ENCODE assay signal across 11 cellular contexts in genomic region chr12:50536831-50537537, GRCh38. TPM values are rescaled to one million over a fixed set of nuclear protein-coding genes. Genes with fewer than 3 reads are reported as not detected.
DNase-seq lines count a peak whose midpoint lies in the region; ATAC-seq and TF ChIP-seq lines count a peak whose summit lies in the region.
"Had no signal": no experiment of that assay in that cellular context is flagged by ENCODE, and none has a peak within 500 bp of the region (broad histone marks: within the 10 kb centered on the region; RNA-seq: fewer than 3 reads in every experiment).

No MANE protein-coding gene starts in this region.

- H3K36me3 Mint-ChIP-seq in Caco-2 (ENCODE audit: insufficient read depth, unreplicated experiment), result peaks cover 6% of the 10 kb centered on the region
- H3K36me3 Mint-ChIP-seq in activated naive CD8-positive, alpha-beta T cell treated with anti-CD3 and anti-CD28 coated beads, Interleukin-2, amount 10 ng/mL, durations not matched to agents 7 days and 5 days, result peaks cover 5% of the 10 kb centered on the region

- no peaks in the 10 kb centered on the region for H3K27me3 Mint-ChIP-seq in Caco-2 (ENCODE audit: insufficient read depth, unreplicated experiment)
- no peaks in the 10 kb centered on the region for H3K27me3 Mint-ChIP-seq in activated naive CD8-positive, alpha-beta T cell treated with anti-CD3 and anti-CD28 coated beads, Interleukin-2, amount 10 ng/mL, durations not matched to agents 7 days and 5 days
- H3K27me3 Mint-ChIP-seq: activated CD8-positive, alpha-beta memory T cell treated with anti-CD3 and anti-CD28 coated beads, Interleukin-2, amount 10 ng/mL, durations not matched to agents 7 days and 5 days had no signal

- peaks cover 23% of the 10 kb centered on the region for H3K4me1 Mint-ChIP-seq in Caco-2 (ENCODE audit: low read depth, unreplicated experiment)
- peaks cover 14% of the 10 kb centered on the region for H3K4me1 Mint-ChIP-seq in activated naive CD8-positive, alpha-beta T cell treated with anti-CD3 and anti-CD28 coated beads, Interleukin-2, amount 10 ng/mL, durations not matched to agents 7 days and 5 days

- CTCF ChIA-PET in Caco-2 (lab: Charles Lee), result interaction anchor here (1.2 to 1.5 kb wide), 2 partner anchors 32 to 101 kb away, joined by 3 to 4 read pairs; partner anchors contain the start of gene DIP2B

- intact Hi-C loops in Caco-2 (cut with micrococcal nuclease; ENCODE audit: unreplicated experiment), result no loop called here
- intact Hi-C loops in lower lobe of right lung (cut with DNase I), result no loop called here

- H3K9me3 ChIP-seq in Caco-2 (no peaks in the 10 kb centered on the region), mucosa of rectum (ENCODE audit: control insufficient read depth in 2 of 2, low read length in 2 of 2) (no peaks in the 10 kb centered on the region), lower lobe of right lung (no peaks in the 10 kb centered on the region)

- peaks cover 43% of the 10 kb centered on the region for H3K4me1 ChIP-seq in Caco-2
- peaks cover 25 to 46% of the 10 kb centered on the region in 2 donors for H3K4me1 ChIP-seq in mucosa of rectum (ENCODE audit: control insufficient read depth in 2 of 2, insufficient read depth in 2 of 2, low read length in 2 of 2)
- peaks cover 28% of the 10 kb centered on the region for H3K4me1 ChIP-seq in lower lobe of right lung
- H3K4me1 ChIP-seq: parathyroid adenoma had no signal

- POLR2A ChIA-PET in Caco-2 (lab: Charles Lee), result interaction anchor here (0.7 kb wide), 1 partner anchor 36 kb away, joined by 4 read pairs; no protein-coding TSS in a partner anchor
- POLR2A ChIA-PET in activated naive CD8-positive, alpha-beta T cell treated with anti-CD3 and anti-CD28 coated beads, Interleukin-2, amount 10 ng/mL, durations not matched to agents 7 days and 5 days (lab: Charles Lee), result no interaction called here

- H3K4me3 Mint-ChIP-seq in Caco-2 (ENCODE audit: unreplicated experiment), result no peak overlapping the region
- H3K4me3 Mint-ChIP-seq in activated naive CD8-positive, alpha-beta T cell treated with anti-CD3 and anti-CD28 coated beads, Interleukin-2, amount 10 ng/mL, durations not matched to agents 7 days and 5 days, result no peak overlapping the region
- H3K4me3 Mint-ChIP-seq: activated CD8-positive, alpha-beta memory T cell treated with anti-CD3 and anti-CD28 coated beads, Interleukin-2, amount 10 ng/mL, durations not matched to agents 7 days and 5 days had no signal

- H3K4me3 ChIP-seq in Caco-2 (ENCODE audit: low read depth, low read length) (no peak overlapping the region), mucosa of rectum (ENCODE audit: low read length in 2 of 2) (peak overlapping the region in 1 of 2 donors; percentile 20), lower lobe of right lung (no peak overlapping the region)

- no peak for TF ChIP-seq CTCF in Caco-2 (IDR thresholded peaks at IDR 0.05; ENCODE audit: insufficient read depth in 1 of 2, low read depth in 1 of 2, low read length in 1 of 2, severe bottlenecking in 1 of 2, unreplicated experiment in 1 of 2)
- no peak for TF ChIP-seq CTCF in lower lobe of right lung (IDR thresholded peaks at IDR 0.05)

- H3K9ac ChIP-seq in mucosa of rectum (ENCODE audit: low read depth in 1 of 2, low read length in 2 of 2), result no peak overlapping the region
- H3K9ac ChIP-seq: parathyroid adenoma had no signal

- H3K27me3 ChIP-seq in Caco-2 (replicated peaks; ENCODE audit: control insufficient read depth, insufficient read depth, low read length), result no peaks in the 10 kb centered on the region
- no peaks in the 10 kb centered on the region for H3K27me3 ChIP-seq in mucosa of rectum (ENCODE audit: control insufficient read depth in 2 of 2, insufficient read depth in 2 of 2, low read length in 2 of 2)
- H3K27me3 ChIP-seq in lower lobe of right lung (ENCODE audit: low read depth), result no peaks in the 10 kb centered on the region
- H3K27me3 ChIP-seq: brain microvascular endothelial cell had no signal

- H3K36me3 ChIP-seq in Caco-2 (ENCODE audit: control insufficient read depth, insufficient read depth, low read length), result peaks cover 2% of the 10 kb centered on the region
- H3K36me3 ChIP-seq in mucosa of rectum (ENCODE audit: control insufficient read depth in 2 of 2, insufficient read depth in 2 of 2, low read length in 2 of 2), result no peaks in the 10 kb centered on the region
- no peaks in the 10 kb centered on the region for H3K36me3 ChIP-seq in lower lobe of right lung
- H3K36me3 ChIP-seq: brain microvascular endothelial cell had no signal

- H3K27ac Mint-ChIP-seq in Caco-2 (ENCODE audit: unreplicated experiment), result peak overlapping the region; percentile 63
- peak overlapping the region; percentile 1 for H3K27ac Mint-ChIP-seq in activated naive CD8-positive, alpha-beta T cell treated with anti-CD3 and anti-CD28 coated beads, Interleukin-2, amount 10 ng/mL, durations not matched to agents 7 days and 5 days

- no peaks in the 10 kb centered on the region for H3K9me3 Mint-ChIP-seq in Caco-2 (ENCODE audit: unreplicated experiment)
- no peaks in the 10 kb centered on the region for H3K9me3 Mint-ChIP-seq in activated naive CD8-positive, alpha-beta T cell treated with anti-CD3 and anti-CD28 coated beads, Interleukin-2, amount 10 ng/mL, durations not matched to agents 7 days and 5 days

- no TSS peak for BruUV-seq in Caco-2 (replicated peaks; lab: Mats Ljungman, UMichigan)

- H3K27ac ChIP-seq in mucosa of rectum (ENCODE audit: low read depth in 2 of 2, low read length in 2 of 2) (peak overlapping the region; percentile 3 to 61), lower lobe of right lung (no peak overlapping the region)
- H3K27ac ChIP-seq: brain microvascular endothelial cell, parathyroid adenoma had no signal

- DNase-seq in Caco-2, result no peak
- peak; percentile 11 for DNase-seq in NCI-H1105 (lab: John Stamatoyannopoulos, UW)
- no peak for DNase-seq in activated naive CD8-positive, alpha-beta T cell treated with anti-CD3 and anti-CD28 coated beads, Interleukin-2, amount 10 ng/mL, durations not matched to agents 7 days and 5 days
- no peak for DNase-seq in amniotic stem cell (lab: John Stamatoyannopoulos, UW)
- no peak for DNase-seq in lower lobe of right lung
- DNase-seq in NCI-H128 (lab: John Stamatoyannopoulos, UW; ENCODE audit: unreplicated experiment), result no peak
- DNase-seq: activated CD8-positive, alpha-beta memory T cell treated with anti-CD3 and anti-CD28 coated beads, Interleukin-2, amount 10 ng/mL, durations not matched to agents 7 days and 5 days; substantia nigra had no signal

- no peak for ATAC-seq in activated naive CD8-positive, alpha-beta T cell treated with anti-CD3 and anti-CD28 coated beads, Interleukin-2, amount 10 ng/mL, durations not matched to agents 7 days and 5 days (ENCODE audit: low read depth)
- no peak for ATAC-seq in lower lobe of right lung
- ATAC-seq: activated CD8-positive, alpha-beta memory T cell treated with anti-CD3 and anti-CD28 coated beads, Interleukin-2, amount 10 ng/mL, durations not matched to agents 7 days and 5 days had no signal

RNA-seq across cellular contexts. Expression of gene DIP2B, which starts 32.2 kb away (rescaled TPM):
- total RNA-seq in Caco-2 (2022) (32.7 and 34.2 TPM in 2 replicates), lower lobe of right lung (32.8 TPM)
- total RNA-seq in activated naive CD8-positive, alpha-beta T cell treated with anti-CD3 and anti-CD28 coated beads, Interleukin-2, amount 10 ng/mL, durations not matched to agents 7 days and 5 days, result 10 to 100 TPM; 19.5 to 21.3 TPM
